ENCODE assay signal across 8 cellular contexts in genomic region chr1:75136158-75136815, GRCh38. TPM values are rescaled to one million over a fixed set of nuclear protein-coding genes. Genes with fewer than 3 reads are reported as not detected.
A peak's percentile ranks its signal among the peaks of the same experiment; 100 is the strongest.
DNase-seq lines count a peak whose midpoint lies in the region; ATAC-seq and TF ChIP-seq lines count a peak whose summit lies in the region.

No MANE protein-coding gene starts in this region.

- H3K27me3 ChIP-seq in foreskin keratinocyte: peaks cover 100% of the 10 kb centered on the region
- no peaks in the 10 kb centered on the region; the same call in 1 of the 2 replicates for H3K27me3 ChIP-seq in PC-9 (ENCODE audit: insufficient read depth, low read depth)

- H2AFZ ChIP-seq in PC-9: no peak overlapping the region

- no peaks in the 10 kb centered on the region for H3K4me1 ChIP-seq in foreskin keratinocyte
- H3K4me1 ChIP-seq in PC-9 (replicated peaks; ENCODE audit: insufficient read depth): no peaks in the 10 kb centered on the region

- CTCF ChIA-PET in HEK293T (lab: Yijun Ruan, JAX): interaction anchor here (0.7 to 1.3 kb wide), 4 partner anchors 16 to 364 kb away, joined by 3 read pairs; no protein-coding TSS in a partner anchor
- CTCF ChIA-PET in PC-9 (lab: Charles Lee): no interaction called here

- no peaks in the 10 kb centered on the region for H3K79me2 ChIP-seq in PC-9 (ENCODE audit: low read depth)

- DNase-seq in HEK293T (ENCODE audit: extremely low spot score) (peak; percentile 75), NCI-H82 treated with DMSO at 0.1 percent for 48 hours (lab: John Stamatoyannopoulos, UW; ENCODE audit: unreplicated experiment) (peak; percentile 83), foreskin keratinocyte (no peak), retina (peak; percentile 84), PC-9 (no peak), mucosa of gallbladder (ENCODE audit: low spot score) (no peak), NCI-H446 (lab: John Stamatoyannopoulos, UW) (no peak), putamen (ENCODE audit: low spot score) (no peak)

- no peaks in the 10 kb centered on the region for H3K36me3 ChIP-seq in PC-9 (ENCODE audit: low read depth)

- TF ChIP-seq CTCF in foreskin keratinocyte (conservative IDR thresholded peaks at IDR 0.05) (no peak), PC-9 (conservative IDR thresholded peaks at IDR 0.05) (no peak)

- POLR2A ChIA-PET in HEK293T (lab: Yijun Ruan, JAX): interaction anchor here (0.9 to 2.2 kb wide), 4 partner anchors 12 to 34 kb away, joined by 3 to 7 read pairs (median 4); no protein-coding TSS in a partner anchor
- POLR2A ChIA-PET in PC-9 (lab: Charles Lee; ENCODE audit: unreplicated experiment): no interaction called here

- ATAC-seq in foreskin keratinocyte: peak; percentile 29

- no peak overlapping the region for H3K4me3 ChIP-seq in PC-9

- no peaks in the 10 kb centered on the region for H3K9me3 ChIP-seq in PC-9 (ENCODE audit: insufficient read depth, low read depth)

- H3K27ac ChIP-seq in foreskin keratinocyte (no peak overlapping the region), PC-9 (no peak overlapping the region)

- H3K9me2 ChIP-seq in PC-9 (ENCODE audit: insufficient read depth): no peaks in the 10 kb centered on the region

- no peak overlapping the region for H3K4me2 ChIP-seq in PC-9

- no peaks in the 10 kb centered on the region for H3F3A ChIP-seq in PC-9 (ENCODE audit: insufficient read depth, low read depth)

- no peaks in the 10 kb centered on the region for H4K20me1 ChIP-seq in PC-9 (ENCODE audit: insufficient read depth)

- BruUV-seq in PC-9 (replicated peaks; lab: Mats Ljungman, UMichigan): no TSS peak

- intact Hi-C loops in PC-9 (cut with micrococcal nuclease; ENCODE audit: unreplicated experiment): no loop called here

TF ChIP-seq in HEK293T, 16 proteins besides CTCF, POLR2A, EP300 and RAD21:
- TF ChIP-seq PKNOX1 (IDR thresholded peaks at IDR 0.05) (peak; percentile 80), LEF1 (IDR thresholded peaks at IDR 0.05; ENCODE audit: borderline replicate concordance) (no peak), L3MBTL2 (conservative IDR thresholded peaks at IDR 0.05) (peak; percentile 83), SUZ12 (IDR thresholded peaks at IDR 0.05) (no peak), HDGF (IDR thresholded peaks at IDR 0.05; ENCODE audit: borderline replicate concordance) (no peak), ZNF384 (IDR thresholded peaks at IDR 0.05) (no peak), CTBP1 (IDR thresholded peaks at IDR 0.05; ENCODE audit: borderline replicate concordance) (no peak), FOXK2 (IDR thresholded peaks at IDR 0.05) (no peak), ELF4 (IDR thresholded peaks at IDR 0.05) (no peak), TARDBP (IDR thresholded peaks at IDR 0.05) (no peak), SP1 (IDR thresholded peaks at IDR 0.05) (no peak), NFRKB (IDR thresholded peaks at IDR 0.05) (no peak)

RNA-seq across cellular contexts. Expression of gene LHX8, which starts 2.1 kb away (rescaled TPM):
- not detected in 2 replicates for total RNA-seq in foreskin keratinocyte
- polyA plus RNA-seq in foreskin keratinocyte: not detected in 2 replicates
- not detected in 2 replicates for total RNA-seq in PC-9 (2021)
- 0.83 TPM for total RNA-seq in mucosa of gallbladder

Comparison
In these comparisons a context has a peak if more than half of its experiments do, and no peak if none do; other contexts are left out.
1. DNase-seq: peak in HEK293T (single experiment), NCI-H82 treated with DMSO at 0.1 percent for 48 hours (single experiment) and retina (single experiment); none in foreskin keratinocyte (0 of 2), PC-9 (0 of 2), mucosa of gallbladder (single experiment), NCI-H446 (0 of 2) and putamen (single experiment).